Comparison of ENCODE assay signal across 1 cellular context in genomic region chr1:12592496-12592895, GRCh38.
A peak's percentile ranks its signal among the peaks of the same experiment; 100 is the strongest.
TF ChIP-seq lines count a peak whose summit lies in the region.

No MANE protein-coding gene starts in this region.

TF ChIP-seq in HepG2, 621 proteins besides CTCF, POLR2A, EP300 and RAD21:
- TF ChIP-seq ZNF687 (CRISPR knock-in tag; IDR thresholded peaks at IDR 0.05) (peak; percentile 9; the same call in 1 of the 2 replicates), AKAP8 (CRISPR knock-in tag; IDR thresholded peaks at IDR 0.05) (no peak)
